Comparison of ENCODE assay signal across 9 cellular contexts in genomic region chr12:6767592-6768384, GRCh38. TPM values are rescaled to one million over a fixed set of nuclear protein-coding genes. Genes with fewer than 3 reads are reported as not detected.
DNase-seq lines count a peak whose midpoint lies in the region; ATAC-seq, FAIRE-seq and TF ChIP-seq lines count a peak whose summit lies in the region.
"Had no signal": no experiment of that assay in that cellular context is flagged by ENCODE, and none has a peak within 500 bp of the region (broad histone marks: within the 10 kb centered on the region; RNA-seq: fewer than 3 reads in every experiment).

No MANE protein-coding gene starts in this region.

- no peaks in the 10 kb centered on the region for H3K9me3 ChIP-seq in BLaER1
- no peaks in the 10 kb centered on the region for H3K9me3 ChIP-seq in lung (ENCODE audit: control insufficient read depth in 2 of 2, insufficient read depth in 1 of 2, low read length in 1 of 2)

- H3K27me3 Mint-ChIP-seq in type B pancreatic cell, result peaks cover 38% of the 10 kb centered on the region

- no peak for FAIRE-seq in bronchial epithelial cell (lab: Jason Lieb, UNC)

- peaks cover 100% of the 10 kb centered on the region for H3K27me3 ChIP-seq in BLaER1
- H3K27me3 ChIP-seq in bronchial epithelial cell (ENCODE audit: control insufficient read depth, insufficient read depth, low read length), result no peaks in the 10 kb centered on the region
- no peaks in the 10 kb centered on the region for H3K27me3 ChIP-seq in lung (ENCODE audit: control insufficient read depth, insufficient read depth)

- no peak for ATAC-seq in lung (ENCODE audit: insufficient read depth, low FRiP score)

- H3K27ac ChIP-seq in BLaER1 (no peak overlapping the region), lung (ENCODE audit: low read depth in 1 of 2, low read length in 1 of 2) (peak overlapping the region; percentile 36 to 81)

- no peak overlapping the region for H3K9ac ChIP-seq in BLaER1

- peak overlapping the region; percentile 97 for H3K4me3 Mint-ChIP-seq in type B pancreatic cell

- DNase-seq in LNCaP clone FGC (ENCODE audit: low read depth), result no peak
- no peak for DNase-seq in bronchial epithelial cell (ENCODE audit: low read depth)
- no peak for DNase-seq in lung (ENCODE audit: low spot score)
- no peak for DNase-seq in type B pancreatic cell (ENCODE audit: extremely low spot score, unreplicated experiment)
- no peak for DNase-seq in SK-N-DZ (ENCODE audit: low spot score)
- no peak for DNase-seq in SKM-1 treated with dmso at 0.1 percent for 144 hours (lab: John Stamatoyannopoulos, UW; ENCODE audit: unreplicated experiment)
- no peak for DNase-seq in stimulated activated CD4-positive, alpha-beta T cell treated with anti-CD3 and anti-CD28 coated beads, Interleukin-2, amount 100 ng/mL, for 24 hours

- H3K36me3 Mint-ChIP-seq in type B pancreatic cell, result peaks cover 12% of the 10 kb centered on the region

- H3K4me1 Mint-ChIP-seq in type B pancreatic cell (ENCODE audit: unreplicated experiment), result peaks cover 45% of the 10 kb centered on the region

- 19 to 55% methylated on average over 28 to 31 of the region's 31 CpGs for WGBS in lung, 2 donors

- peaks cover 60% of the 10 kb centered on the region for H4K20me1 ChIP-seq in BLaER1

- H3K4me1 ChIP-seq in BLaER1 (peaks cover 40% of the 10 kb centered on the region), lung (ENCODE audit: control insufficient read depth in 2 of 2, insufficient read depth in 2 of 2, low read length in 2 of 2) (peaks cover 10 to 15% of the 10 kb centered on the region in 2 donors)

- H3K4me3 ChIP-seq in BLaER1 (no peak overlapping the region), LNCaP clone FGC (ENCODE audit: low read depth, low read length) (peak overlapping the region; percentile 81), bronchial epithelial cell (ENCODE audit: low read depth, low read length) (peak overlapping the region; percentile 73), lung (peak overlapping the region; percentile 62)

- TF ChIP-seq CTCF in LNCaP clone FGC (IDR thresholded peaks at IDR 0.05; ENCODE audit: control insufficient read depth, extremely low read depth, insufficient read depth) (no peak), bronchial epithelial cell (IDR thresholded peaks at IDR 0.05; ENCODE audit: insufficient read depth, low read length, severe bottlenecking) (no peak), lung (IDR thresholded peaks at IDR 0.05; ENCODE audit: control extremely low read depth, extremely low read depth) (no peak), type B pancreatic cell (conservative IDR thresholded peaks at IDR 0.05) (no peak)

- no peaks in the 10 kb centered on the region for H3K36me3 ChIP-seq in BLaER1
- H3K36me3 ChIP-seq in bronchial epithelial cell (ENCODE audit: control insufficient read depth, insufficient read depth, low read length), result peaks cover 7% of the 10 kb centered on the region
- H3K36me3 ChIP-seq in lung (ENCODE audit: control insufficient read depth in 2 of 2, insufficient read depth in 2 of 2, low read length in 2 of 2), result peaks cover 0 to 14% of the 10 kb centered on the region in 2 donors

- no peaks in the 10 kb centered on the region for H3K9me3 Mint-ChIP-seq in type B pancreatic cell

- peak overlapping the region; percentile 95 for H3K4me2 ChIP-seq in BLaER1

- H3K27ac Mint-ChIP-seq in type B pancreatic cell, result peak overlapping the region; percentile 96

RNA-seq across cellular contexts. Expression of gene PTMS, which starts 1.6 kb away (rescaled TPM):
- total RNA-seq in bronchial epithelial cell, result 17.6 and 35.3 TPM in 2 replicates
- 100 to 1,000 TPM in 1 of 2 donors, 10 to 100 TPM in 1; 65.6 to 301 TPM for total RNA-seq in lung
- 100 to 1,000 TPM; 196 to 801 TPM for polyA plus RNA-seq in lung
- total RNA-seq in type B pancreatic cell (ENCODE audit: low replicate concordance), result 191 and 395 TPM in 2 replicates
- 377 and 1,003 TPM in 2 replicates for polyA plus RNA-seq in SK-N-DZ (2014; cell fraction: cytosol; rRNA removed)
- polyA plus RNA-seq in SK-N-DZ (2014; cell fraction: nucleus; rRNA removed), result 347 and 365 TPM in 2 replicates

RNA-seq across cellular contexts. Expression of gene LAG3, which starts 4.5 kb away (rescaled TPM):
- total RNA-seq in bronchial epithelial cell (not detected in 2 replicates), lung (1 to 10 TPM in 1 of 2 donors, under 1 TPM in 1; 0.82 to 1.7 TPM), type B pancreatic cell (ENCODE audit: low replicate concordance) (0.52 and 2.6 TPM in 2 replicates)
- 1 to 10 TPM; 1.2 to 1.7 TPM for polyA plus RNA-seq in lung
- 0.46 and 2.2 TPM in 2 replicates for polyA plus RNA-seq in SK-N-DZ (2014; cell fraction: cytosol; rRNA removed)
- 14.0 and 24.1 TPM in 2 replicates for polyA plus RNA-seq in SK-N-DZ (2014; cell fraction: nucleus; rRNA removed)

RNA-seq across cellular contexts. Expression of gene MLF2, which starts 14.8 kb away (rescaled TPM):
- 136 and 180 TPM in 2 replicates for total RNA-seq in bronchial epithelial cell
- total RNA-seq in lung, result 100 to 1,000 TPM in 1 of 2 donors, 10 to 100 TPM in 1; 95.9 to 160 TPM
- 100 to 1,000 TPM; 169 to 171 TPM for polyA plus RNA-seq in lung
- 187 and 371 TPM in 2 replicates for total RNA-seq in type B pancreatic cell (ENCODE audit: low replicate concordance)
- 296 and 349 TPM in 2 replicates for polyA plus RNA-seq in SK-N-DZ (2014; cell fraction: cytosol; rRNA removed)
- 249 and 259 TPM in 2 replicates for polyA plus RNA-seq in SK-N-DZ (2014; cell fraction: nucleus; rRNA removed)

RNA-seq across cellular contexts. Expression of gene CD4, which starts 21.5 kb away (rescaled TPM):
- not detected in 2 replicates for total RNA-seq in bronchial epithelial cell
- 10 to 100 TPM; 60.6 to 83.7 TPM for total RNA-seq in lung
- polyA plus RNA-seq in lung, result 10 to 100 TPM; 20.6 to 45.5 TPM
- total RNA-seq in type B pancreatic cell (ENCODE audit: low replicate concordance), result 0.64 and 0.65 TPM in 2 replicates
- polyA plus RNA-seq in SK-N-DZ (2014; cell fraction: cytosol; rRNA removed), result 5.8 and 7.7 TPM in 2 replicates
- polyA plus RNA-seq in SK-N-DZ (2014; cell fraction: nucleus; rRNA removed), result 6.6 and 8.7 TPM in 2 replicates
- total RNA-seq: pulmonary artery endothelial cell had no signal

RNA-seq across cellular contexts. Expression of gene COPS7A, which starts 43.9 kb away (rescaled TPM):
- 63.7 and 86.0 TPM in 2 replicates for total RNA-seq in bronchial epithelial cell
- 10 to 100 TPM; 40.1 to 74.7 TPM for total RNA-seq in lung
- 10 to 100 TPM; 53.4 to 69.0 TPM for polyA plus RNA-seq in lung
- total RNA-seq in type B pancreatic cell (ENCODE audit: low replicate concordance), result 35.4 and 94.5 TPM in 2 replicates
- 56.6 and 71.0 TPM in 2 replicates for polyA plus RNA-seq in SK-N-DZ (2014; cell fraction: cytosol; rRNA removed)
- 124 and 133 TPM in 2 replicates for polyA plus RNA-seq in SK-N-DZ (2014; cell fraction: nucleus; rRNA removed)
